Comparison of ENCODE assay signal across 22 cellular contexts in the genomic region with DNA sequence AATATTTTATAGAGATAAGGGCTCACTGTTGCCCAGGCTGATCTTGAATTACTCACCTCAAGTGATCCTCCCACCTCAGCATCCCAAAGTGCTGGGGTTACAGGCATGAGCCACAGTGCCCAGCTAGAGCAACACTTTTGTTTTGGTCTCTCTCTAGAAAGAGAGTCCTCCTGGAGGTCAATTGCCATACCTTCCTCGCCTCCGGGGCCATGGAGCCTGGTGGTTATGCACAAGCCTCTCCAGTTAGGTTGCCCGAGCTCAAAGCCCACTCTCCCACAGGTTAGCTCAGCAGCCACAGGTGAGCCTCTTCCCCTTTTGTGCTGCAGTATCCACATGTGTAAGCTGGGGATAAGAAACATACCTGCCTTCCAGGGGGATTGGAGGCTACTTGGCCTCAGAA.
"Had no signal": no experiment of that assay in that cellular context is flagged by ENCODE, and none has a peak within 500 bp of the region (broad histone marks: within the 10 kb centered on the region; RNA-seq: fewer than 3 reads in every experiment).

No MANE protein-coding gene starts in this region.

- H3K27me3 ChIP-seq: colonic mucosa had no signal

- H3K4me1 ChIP-seq: colonic mucosa, esophagus muscularis mucosa, foreskin keratinocyte, gastrocnemius medialis, gastroesophageal sphincter had no signal

- ATAC-seq: effector memory CD8-positive, alpha-beta T cell; esophagus mucosa; foreskin keratinocyte; gastrocnemius medialis; gastroesophageal sphincter had no signal

- H3K9me3 ChIP-seq: colonic mucosa, gastrocnemius medialis had no signal

- H3K4me3 ChIP-seq: colonic mucosa, coronary artery, dorsolateral prefrontal cortex, esophagus muscularis mucosa, esophagus squamous epithelium, gastrocnemius medialis, gastroesophageal sphincter, heart right ventricle had no signal

- DNase-seq: colonic mucosa; cortex of kidney; dermis blood vessel endothelial cell; dorsolateral prefrontal cortex; effector CD4-positive, alpha-beta T cell; effector CD8-positive, alpha-beta T cell; effector memory CD4-positive, alpha-beta T cell; effector memory CD8-positive, alpha-beta T cell; endodermal cell; erythroblast; esophagus squamous epithelium; foreskin fibroblast; foreskin keratinocyte; foreskin melanocyte; gastrocnemius medialis; glutamatergic neuron; heart right ventricle had no signal

- H3K36me3 ChIP-seq: colonic mucosa, esophagus muscularis mucosa, esophagus squamous epithelium, gastrocnemius medialis, heart right ventricle had no signal

- H3K27ac ChIP-seq: colonic mucosa, coronary artery, epithelial cell of prostate, esophagus muscularis mucosa, esophagus squamous epithelium, foreskin keratinocyte, gastrocnemius medialis, gastroesophageal sphincter had no signal
